In the genomic region with DNA sequence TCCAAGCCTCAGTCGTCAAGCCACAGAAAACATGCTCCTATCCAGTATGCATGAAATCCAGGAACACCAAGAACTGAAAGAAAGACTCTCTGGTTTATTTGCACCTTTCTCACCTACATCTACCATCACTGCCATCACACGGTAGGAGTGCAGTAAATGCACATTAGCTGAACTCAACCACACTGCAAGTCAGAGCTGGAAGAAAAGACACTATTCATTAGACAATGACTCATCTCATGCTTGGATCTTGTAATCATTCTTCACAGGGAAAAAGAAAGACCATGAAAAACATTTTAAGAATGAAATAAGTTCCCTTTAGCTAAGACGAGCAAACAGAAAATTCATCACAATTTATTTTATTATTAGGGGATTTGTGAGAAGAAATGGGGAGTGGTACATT, we compare ENCODE assay signal across 12 cellular contexts.
DNase-seq lines count a peak whose midpoint lies in the region; TF ChIP-seq lines count a peak whose summit lies in the region.
"Had no signal": no experiment of that assay in that cellular context is flagged by ENCODE, and none has a peak within 500 bp of the region (broad histone marks: within the 10 kb centered on the region; RNA-seq: fewer than 3 reads in every experiment).

No MANE protein-coding gene starts in this region.

- H3K4me3 ChIP-seq in adipocyte (ENCODE audit: low read length) (peak overlapping the region; percentile 46), fibroblast of the aortic adventitia (ENCODE audit: low read depth, low read length) (no peak overlapping the region), skeletal muscle satellite cell (ENCODE audit: low read length) (peak overlapping the region; percentile 20)
- H3K4me3 ChIP-seq: thyroid gland had no signal

- TF ChIP-seq CTCF in fibroblast of the aortic adventitia (IDR thresholded peaks at IDR 0.05; ENCODE audit: insufficient read depth, low read length), result no peak
- TF ChIP-seq CTCF in GM10266 (IDR thresholded peaks at IDR 0.05; ENCODE audit: control insufficient read depth, insufficient read depth, low read depth, missing control alignments), result no peak

- H3K4me2 ChIP-seq in skeletal muscle satellite cell (ENCODE audit: low read length), result no peak overlapping the region

- H3K9me3 ChIP-seq in adipocyte (ENCODE audit: control insufficient read depth, low read length) (no peaks in the 10 kb centered on the region), skeletal muscle satellite cell (replicated peaks; ENCODE audit: low read length) (no peaks in the 10 kb centered on the region)
- H3K9me3 ChIP-seq: thyroid gland had no signal

- H3K9ac ChIP-seq in adipocyte (ENCODE audit: low read length) (peak overlapping the region; percentile 15), skeletal muscle satellite cell (ENCODE audit: low read depth, low read length) (no peak overlapping the region)

- no peaks in the 10 kb centered on the region for H3K27me3 ChIP-seq in adipocyte (replicated peaks; ENCODE audit: control insufficient read depth, insufficient read depth, low read length)
- no peaks in the 10 kb centered on the region for H3K27me3 ChIP-seq in skeletal muscle satellite cell (ENCODE audit: control insufficient read depth, insufficient read depth, low read length)
- H3K27me3 ChIP-seq: thyroid gland had no signal

- H3K4me1 ChIP-seq in adipocyte (ENCODE audit: control insufficient read depth, insufficient read depth, low read length) (peaks cover 21% of the 10 kb centered on the region), skeletal muscle satellite cell (ENCODE audit: control insufficient read depth, insufficient read depth, low read length) (peaks cover 7% of the 10 kb centered on the region)

- DNase-seq in HCEC 1CT, result peak; percentile 63
- peak; percentile 64 for DNase-seq in adipocyte (ENCODE audit: low read depth)
- DNase-seq in fibroblast of the aortic adventitia (ENCODE audit: low read depth), result peak; percentile 61
- no peak for DNase-seq in NCI-H524 treated with DMSO at 0.1 percent for 48 hours (lab: John Stamatoyannopoulos, UW)
- DNase-seq in activated effector memory CD4-positive, alpha-beta T cell treated with anti-CD3 and anti-CD28 coated beads, Interleukin-2, amount 50 U/mL, for 16 hours, result no peak
- DNase-seq in NCI-H128 (lab: John Stamatoyannopoulos, UW; ENCODE audit: unreplicated experiment), result no peak
- DNase-seq in GM10266 (ENCODE audit: extremely low spot score), result no peak
- DNase-seq: activated gamma-delta T cell treated with Interleukin-2 at 50 U/mL for 16 hours, islet precursor cell, occipital lobe, thyroid gland had no signal

- H3K36me3 ChIP-seq in adipocyte (ENCODE audit: control insufficient read depth, insufficient read depth, low read length, severe bottlenecking), result no peaks in the 10 kb centered on the region
- H3K36me3 ChIP-seq in skeletal muscle satellite cell (ENCODE audit: insufficient read depth, low read length), result no peaks in the 10 kb centered on the region
- H3K36me3 ChIP-seq: thyroid gland had no signal

Comparison
In these comparisons a context has a peak if more than half of its experiments do, and no peak if none do; other contexts are left out.
1. DNase-seq: peak in HCEC 1CT (single experiment), adipocyte (single experiment) and fibroblast of the aortic adventitia (single experiment); none in NCI-H524 treated with DMSO at 0.1 percent for 48 hours (single experiment), activated effector memory CD4-positive, alpha-beta T cell treated with anti-CD3 and anti-CD28 coated beads, Interleukin-2, amount 50 U/mL, for 16 hours (single experiment), NCI-H128 (single experiment) and GM10266 (single experiment).